8 cellular contexts compared by ENCODE assay signal in the genomic region with DNA sequence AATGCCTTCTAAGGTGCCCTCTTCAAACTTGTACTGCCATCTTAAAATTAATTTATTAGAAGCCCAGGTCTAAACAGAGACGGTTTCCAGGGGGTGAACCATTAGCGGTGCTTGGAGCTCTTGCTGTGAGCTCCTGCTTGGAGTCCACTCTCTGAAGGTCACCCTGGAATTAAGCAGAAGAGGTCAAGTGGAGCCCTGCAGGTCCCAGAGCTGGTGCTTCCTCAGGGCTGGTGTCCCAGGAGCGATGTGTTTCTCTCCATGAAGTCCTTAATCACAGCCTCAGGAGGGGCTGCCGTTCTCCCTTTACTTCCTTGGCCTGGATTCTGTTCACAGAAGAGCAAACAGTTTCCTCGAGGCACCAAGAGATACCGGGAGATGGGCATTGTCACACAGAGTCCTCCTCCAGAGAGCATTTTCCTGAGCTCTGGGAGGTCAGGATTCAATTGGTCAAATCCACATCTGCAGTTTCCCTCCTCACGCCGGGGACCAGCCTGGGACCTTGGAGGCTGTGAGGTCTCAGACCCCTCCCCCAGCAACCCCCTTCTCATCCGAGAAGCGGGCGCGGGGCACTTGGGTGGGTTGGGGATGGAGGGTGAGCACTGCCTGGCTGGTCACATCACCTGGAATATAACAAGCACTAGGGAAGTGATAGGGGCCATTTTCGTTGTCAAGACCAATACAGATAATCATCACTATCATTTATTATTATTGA.
"Had no signal": no experiment of that assay in that cellular context is flagged by ENCODE, and none has a peak within 500 bp of the region (broad histone marks: within the 10 kb centered on the region; RNA-seq: fewer than 3 reads in every experiment).

No MANE protein-coding gene starts in this region.

- H3K9ac ChIP-seq: GM23248 had no signal

- DNase-seq: GM23248, GOT3, H9, HCEC 1CT, KBM-7 had no signal

- H3K27ac ChIP-seq: GM23248, HL-60 had no signal

- H3K4me3 ChIP-seq: GM23248 had no signal

- H2AFZ ChIP-seq: GM23248 had no signal

- FAIRE-seq: H54, HepG2 had no signal
